In genomic region chr1:149916927-149917310, GRCh38 we compare ENCODE assay signal across 1 cellular context.
TF ChIP-seq lines count a peak whose summit lies in the region.

No MANE protein-coding gene starts in this region.

TF ChIP-seq in SK-N-SH, 30 proteins besides CTCF, POLR2A, EP300 and RAD21 (continued from another document):
- TF ChIP-seq PBX3 (IDR thresholded peaks at IDR 0.05) (no peak), USF2 (IDR thresholded peaks at IDR 0.05; ENCODE audit: borderline replicate concordance, low read depth, low read length) (no peak), MEF2A (IDR thresholded peaks at IDR 0.05; ENCODE audit: borderline replicate concordance, low read depth) (no peak), NRF1 (IDR thresholded peaks at IDR 0.05; ENCODE audit: low read depth, low read length) (no peak), EZH2phosphoT487 (IDR thresholded peaks at IDR 0.05; ENCODE audit: borderline replicate concordance, low read depth) (no peak), POLR2AphosphoS5 (IDR thresholded peaks at IDR 0.05; ENCODE audit: low read depth, low read length) (no peak), MXI1 (IDR thresholded peaks at IDR 0.05; ENCODE audit: low read depth, low read length) (no peak), REST (IDR thresholded peaks at IDR 0.05; ENCODE audit: low read depth, low read length) (no peak), GABPA (IDR thresholded peaks at IDR 0.05; ENCODE audit: low read depth) (no peak), TCF12 (IDR thresholded peaks at IDR 0.05) (no peak), SMC3 (IDR thresholded peaks at IDR 0.05; ENCODE audit: low read depth, low read length) (no peak), FOSL2 (IDR thresholded peaks at IDR 0.05; ENCODE audit: borderline replicate concordance, low read depth) (no peak), ZBTB33 (IDR thresholded peaks at IDR 0.05; ENCODE audit: borderline replicate concordance, low read depth) (no peak)
